ENCODE assay signal across 1 cellular context in genomic region chr7:16765436-16765859, GRCh38.
TF ChIP-seq lines count a peak whose summit lies in the region.

No MANE protein-coding gene starts in this region.

TF ChIP-seq in endothelial cell of umbilical vein, 7 proteins besides CTCF, POLR2A, EP300 and RAD21:
- TF ChIP-seq FOS (IDR thresholded peaks at IDR 0.05; ENCODE audit: borderline replicate concordance, insufficient read depth, low read length) (peak; percentile 23), MYC (IDR thresholded peaks at IDR 0.05; ENCODE audit: low read depth, low read length) (no peak)
TF ChIP-seq in endothelial cell of umbilical vein: peak in this region for 1.
